In genomic region chr17:44503080-44503842, GRCh38 we compare ENCODE assay signal across 8 cellular contexts. TPM values are rescaled to one million over a fixed set of nuclear protein-coding genes. Genes with fewer than 3 reads are reported as not detected.
DNase-seq lines count a peak whose midpoint lies in the region; ATAC-seq and TF ChIP-seq lines count a peak whose summit lies in the region.

Gene GPATCH8, minus strand, starts transcription at chr17:44503406. Its CDS starts 36 bp downstream, at chr17:44503370.

- H3K9me3 Mint-ChIP-seq in activated T-helper 17 cell treated with anti-CD3 and anti-CD28 coated beads, Interleukin-2, amount 50 U/mL, for 72 hours = no peaks in the 10 kb centered on the region
- no peaks in the 10 kb centered on the region for H3K9me3 Mint-ChIP-seq in natural killer cell

- ATAC-seq in activated T-helper 17 cell treated with anti-CD3 and anti-CD28 coated beads, Interleukin-2, amount 50 U/mL, for 72 hours (replicated peaks) = peak; percentile 96
- peak; percentile 88 to 94 (median 91) for ATAC-seq in natural killer cell

- H3K27me3 Mint-ChIP-seq in activated T-helper 17 cell treated with anti-CD3 and anti-CD28 coated beads, Interleukin-2, amount 50 U/mL, for 72 hours = peaks cover 5% of the 10 kb centered on the region
- no peaks in the 10 kb centered on the region for H3K27me3 Mint-ChIP-seq in natural killer cell (ENCODE audit: low read depth in 2 of 2)

- peak within 1 kb of the TSS; percentile 98 for H3K27ac Mint-ChIP-seq in activated T-helper 17 cell treated with anti-CD3 and anti-CD28 coated beads, Interleukin-2, amount 50 U/mL, for 72 hours
- peak within 1 kb of the TSS; percentile 94 to 99 for H3K27ac Mint-ChIP-seq in natural killer cell

- peaks cover 24% of the 10 kb centered on the region for H3K36me3 Mint-ChIP-seq in activated T-helper 17 cell treated with anti-CD3 and anti-CD28 coated beads, Interleukin-2, amount 50 U/mL, for 72 hours (ENCODE audit: low read depth)
- H3K36me3 Mint-ChIP-seq in natural killer cell = no peaks in the 10 kb centered on the region

- POLR2A ChIA-PET in RWPE1 (lab: Yijun Ruan, JAX; ENCODE audit: low non-redundant PET) = interaction anchor here (1.0 kb wide), 1 partner anchor 8 kb away, joined by 3 read pairs; no protein-coding TSS in a partner anchor

- DNase-seq in EH (ENCODE audit: low read depth) (peak; percentile 95), H4 (ENCODE audit: low spot score) (peak; percentile 86), LoVo (ENCODE audit: low spot score) (peak; percentile 96), RWPE1 (ENCODE audit: low spot score) (peak; percentile 94), fibroblast of mammary gland (ENCODE audit: low read depth) (peak; percentile 91), natural killer cell (peak; percentile 91)
- DNase-seq in stimulated activated naive CD4-positive, alpha-beta T cell (lab: John Stamatoyannopoulos, UW) = peak; percentile 83 to 93 (median 92)

- H3K27ac ChIP-seq in RWPE1 = peak within 1 kb of the TSS; percentile 94

- intact Hi-C loops in natural killer cell (cut with micrococcal nuclease) = loop anchor here (5.0 to 10.0 kb wide), 3 partner anchors 66 to 288 kb away; partner anchors contain the start of gene UBTF

- CTCF ChIA-PET in RWPE1 (lab: Yijun Ruan, JAX) = no interaction called here

- peak within 1 kb of the TSS; percentile 96 for H3K4me3 ChIP-seq in fibroblast of mammary gland (ENCODE audit: control insufficient read depth, low read depth, low read length)

- peak within 1 kb of the TSS; percentile 96 for H3K4me3 Mint-ChIP-seq in activated T-helper 17 cell treated with anti-CD3 and anti-CD28 coated beads, Interleukin-2, amount 50 U/mL, for 72 hours
- peak within 1 kb of the TSS; percentile 97 for H3K4me3 Mint-ChIP-seq in natural killer cell

- no peak for TF ChIP-seq CTCF in RWPE1 (conservative IDR thresholded peaks at IDR 0.05; ENCODE audit: low read depth)
- TF ChIP-seq CTCF in fibroblast of mammary gland (conservative IDR thresholded peaks at IDR 0.05; ENCODE audit: control insufficient read depth, insufficient read depth, low read depth, low read length) = no peak
- no peak for TF ChIP-seq CTCF in natural killer cell (IDR thresholded peaks at IDR 0.05)

- peaks cover 8% of the 10 kb centered on the region for H3K4me1 Mint-ChIP-seq in activated T-helper 17 cell treated with anti-CD3 and anti-CD28 coated beads, Interleukin-2, amount 50 U/mL, for 72 hours
- peaks cover 41 to 42% of the 10 kb centered on the region in 2 donors for H3K4me1 Mint-ChIP-seq in natural killer cell

RNA-seq across cellular contexts. Expression of gene GPATCH8, which starts in this region (rescaled TPM):
- 7.4 and 15.0 TPM in 2 replicates for total RNA-seq in H4 (2014; rRNA removed; shearing (Covaris generic))
- 10 to 100 TPM; 40.3 to 43.7 TPM for total RNA-seq in activated T-helper 17 cell treated with anti-CD3 and anti-CD28 coated beads, Interleukin-2, amount 50 U/mL, for 72 hours
- 100 to 1,000 TPM; 104 to 111 (median 109) TPM for total RNA-seq in natural killer cell

Comparison
In these comparisons a context has a peak if more than half of its experiments do, and no peak if none do; other contexts are left out.
1. Peak in every context shown above with its lines: DNase-seq, ATAC-seq, H3K4me3 ChIP-seq and H3K27ac ChIP-seq.